8 cellular contexts compared by ENCODE assay signal in genomic region chr9:19154135-19154612, GRCh38. TPM values are rescaled to one million over a fixed set of nuclear protein-coding genes. Genes with fewer than 3 reads are reported as not detected.
A peak's percentile ranks its signal among the peaks of the same experiment; 100 is the strongest.
DNase-seq lines count a peak whose midpoint lies in the region; ATAC-seq and TF ChIP-seq lines count a peak whose summit lies in the region.

No MANE protein-coding gene starts in this region.

- intact Hi-C loops in gastrocnemius medialis (cut with DNase I; ENCODE audit: low total_unique reads), result loop anchor here (2.0 kb wide), 1 partner anchor 21 kb away; no protein-coding TSS in a partner anchor

- TF ChIP-seq CTCF in foreskin fibroblast (IDR thresholded peaks at IDR 0.05; ENCODE audit: low read depth, low read length) (no peak), gastrocnemius medialis (IDR thresholded peaks at IDR 0.05 in 4 of 5, conservative IDR thresholded peaks at IDR 0.05 in 1 of 5) (no peak), nephron progenitor cell (IDR thresholded peaks at IDR 0.05) (no peak)

- peaks cover 9% of the 10 kb centered on the region for H3K4me1 Mint-ChIP-seq in nephron progenitor cell

- H3K4me3 Mint-ChIP-seq in nephron progenitor cell, result no peak overlapping the region

- no peaks in the 10 kb centered on the region for H3K9me3 ChIP-seq in gastrocnemius medialis

- H3K36me3 ChIP-seq in gastrocnemius medialis, result no peaks in the 10 kb centered on the region

- DNase-seq in GM03348 (ENCODE audit: low spot score) (peak; percentile 54), SK-MEL-5 (ENCODE audit: low read depth, low spot score) (peak; percentile 67), foreskin fibroblast (peak; percentile 85 to 91), gastrocnemius medialis (peak in 1 of 2 donors; percentile 30), nephron progenitor cell (no peak), DMS153 treated with DMSO at 0.1 percent for 48 hours (lab: John Stamatoyannopoulos, UW; ENCODE audit: unreplicated experiment) (no peak)

- in situ Hi-C loops in SK-MEL-5 (cut with HindIII; ENCODE audit: low pct_unique_long_range_greater_than_20kb, low sequenced_read_pairs), result no loop called here
- in situ Hi-C loops in gastrocnemius medialis (cut with MboI; ENCODE audit: low sequenced_read_pairs in 4 of 4), result no loop called here

- H3K27me3 Mint-ChIP-seq in nephron progenitor cell (ENCODE audit: low read depth, poor library complexity), result peaks cover 4% of the 10 kb centered on the region

- H3K9me3 Mint-ChIP-seq in nephron progenitor cell, result no peaks in the 10 kb centered on the region

- peak overlapping the region in 1 of 4 donors; percentile 4 for H3K27ac ChIP-seq in gastrocnemius medialis

- ATAC-seq in gastrocnemius medialis (peak; percentile 30 to 57), HG02885 (IDR thresholded peaks at IDR 0.05; ENCODE audit: poor library complexity, unreplicated experiment) (no peak), HG02763 (IDR thresholded peaks at IDR 0.05; ENCODE audit: unreplicated experiment) (no peak)

- TF ChIP-seq POLR2A in gastrocnemius medialis (IDR thresholded peaks at IDR 0.05), result no peak

- H3K36me3 Mint-ChIP-seq in nephron progenitor cell (ENCODE audit: low read depth), result no peaks in the 10 kb centered on the region

- H3K27me3 ChIP-seq in gastrocnemius medialis, result no peaks in the 10 kb centered on the region

- H3K4me1 ChIP-seq in gastrocnemius medialis, result peaks cover 0 to 5% of the 10 kb centered on the region in 2 donors

- H3K4me3 ChIP-seq in foreskin fibroblast (ENCODE audit: low read depth in 1 of 2, low read length in 2 of 2) (no peak overlapping the region), gastrocnemius medialis (no peak overlapping the region)

- no peak overlapping the region for H3K27ac Mint-ChIP-seq in nephron progenitor cell

RNA-seq across cellular contexts. Expression of gene PLIN2, which starts 26.9 kb away (rescaled TPM):
- 58.1 and 66.1 TPM in 2 replicates for total RNA-seq in SK-MEL-5 (2014; rRNA removed; shearing (Covaris generic))
- 48.5 and 52.2 TPM in 2 replicates for polyA plus RNA-seq in SK-MEL-5 (2015; cell fraction: cytosol; rRNA removed)
- 23.4 and 24.5 TPM in 2 replicates for polyA plus RNA-seq in SK-MEL-5 (2015; cell fraction: nucleus; rRNA removed)
- total RNA-seq in gastrocnemius medialis, result 1,000 to 10,000 TPM in 3 of 4 donors, 100 to 1,000 TPM in 1; 485 to 1,318 (median 1,176) TPM

RNA-seq across cellular contexts. Expression of gene HAUS6, which starts 51.5 kb away (rescaled TPM):
- total RNA-seq in SK-MEL-5 (2014; rRNA removed; shearing (Covaris generic)), result 40.0 and 40.9 TPM in 2 replicates
- polyA plus RNA-seq in SK-MEL-5 (2015; cell fraction: cytosol; rRNA removed), result 19.1 and 26.0 TPM in 2 replicates
- polyA plus RNA-seq in SK-MEL-5 (2015; cell fraction: nucleus; rRNA removed), result 45.7 and 49.0 TPM in 2 replicates
- total RNA-seq in gastrocnemius medialis, result 1 to 10 TPM; 3.7 to 6.3 (median 5.3) TPM

Comparison
In these comparisons a context has a peak if more than half of its experiments do, and no peak if none do; other contexts are left out.
1. DNase-seq: peak in GM03348 (single experiment), SK-MEL-5 (single experiment) and foreskin fibroblast (2 of 2); none in nephron progenitor cell (single experiment) and DMS153 treated with DMSO at 0.1 percent for 48 hours (single experiment).
2. ATAC-seq: peak in gastrocnemius medialis (2 of 2); none in HG02885 (single experiment) and HG02763 (single experiment).